ENCODE assay signal across 8 cellular contexts in genomic region chr4:498328-498919, GRCh38. TPM values are rescaled to one million over a fixed set of nuclear protein-coding genes. Genes with fewer than 3 reads are reported as not detected.
DNase-seq lines count a peak whose midpoint lies in the region; ATAC-seq and TF ChIP-seq lines count a peak whose summit lies in the region.

No MANE protein-coding gene starts in this region.

- H3K27ac ChIP-seq in heart left ventricle, result peak overlapping the region; percentile 56 to 92 (median 88)

- TF ChIP-seq CTCF in GM06990 (IDR thresholded peaks at IDR 0.05; ENCODE audit: insufficient read depth, low read length, poor library complexity, severe bottlenecking), result no peak
- TF ChIP-seq CTCF in WTC11 (IDR thresholded peaks at IDR 0.05), result no peak
- TF ChIP-seq CTCF in heart left ventricle (IDR thresholded peaks at IDR 0.05), result no peak

- peak overlapping the region; percentile 93 for H3K27ac Mint-ChIP-seq in WTC11

- H3K4me3 Mint-ChIP-seq in WTC11, result peak overlapping the region; percentile 95

- H3K27me3 ChIP-seq in GM06990 (replicated peaks; ENCODE audit: control insufficient read depth, insufficient read depth, low read length), result no peaks in the 10 kb centered on the region
- no peaks in the 10 kb centered on the region for H3K27me3 ChIP-seq in heart left ventricle

- DNase-seq in GM06990 (ENCODE audit: extremely low read depth, insufficient read length), result no peak
- DNase-seq in WTC11 (ENCODE audit: low spot score), result no peak
- no peak for DNase-seq in heart left ventricle
- DNase-seq in sciatic nerve (ENCODE audit: low spot score), result no peak
- DNase-seq in hypothalamus (lab: John Stamatoyannopoulos, UW), result no peak
- DNase-seq in NCI-H446 (lab: John Stamatoyannopoulos, UW), result no peak
- DNase-seq in NCI-H2029 (lab: John Stamatoyannopoulos, UW), result no peak

- peaks cover 9% of the 10 kb centered on the region for H3K36me3 ChIP-seq in GM06990 (ENCODE audit: control insufficient read depth, insufficient read depth, low read length)
- H3K36me3 ChIP-seq in heart left ventricle, result peaks cover 0 to 34% (median 27%) of the 10 kb centered on the region in 9 donors

- peaks cover 0 to 29% (median 0%) of the 10 kb centered on the region in 12 donors for H3K9me3 ChIP-seq in heart left ventricle

- WGBS in heart left ventricle, 4 donors, result 5 to 7% (median 7%) methylated on average over 17 of the region's 17 CpGs

- no peaks in the 10 kb centered on the region for H3K27me3 Mint-ChIP-seq in WTC11 (ENCODE audit: low read depth)

- H3K36me3 Mint-ChIP-seq in WTC11, result peaks cover 61% of the 10 kb centered on the region

- TF ChIP-seq POLR2A in heart left ventricle (IDR thresholded peaks at IDR 0.05), result no peak

- intact Hi-C loops in heart left ventricle (cut with DNase I) (loop anchor here in 2 of 10 donors (5.0 to 10.0 kb wide), 2 partner anchors 161 to 254 kb away; partner anchors contain the start of gene ZNF141 (in 1 of the 2)), sciatic nerve (cut with DNase I) (no loop called here)

- ATAC-seq in HG02759 (IDR thresholded peaks at IDR 0.05; ENCODE audit: unreplicated experiment), result peak; percentile 25
- no peak for ATAC-seq in WTC11
- ATAC-seq in heart left ventricle, result peak in 2 of 4 donors; percentile 14 to 29
- peak; percentile 14 for ATAC-seq in sciatic nerve

- CTCF ChIA-PET in WTC11 (lab: Charles Lee), result no interaction called here

- H3K4me1 ChIP-seq in heart left ventricle, result peaks cover 0 to 31% (median 16%) of the 10 kb centered on the region in 12 donors

- H3K4me3 ChIP-seq in GM06990 (replicated peaks; ENCODE audit: low read depth, low read length) (peak overlapping the region; percentile 73), heart left ventricle (peak overlapping the region; percentile 70 to 100 (median 85))

- POLR2A ChIA-PET in WTC11 (lab: Charles Lee), result interaction anchor here (0.6 kb wide), 1 partner anchor 242 kb away, joined by 7 read pairs; no protein-coding TSS in a partner anchor

- peaks cover 11% of the 10 kb centered on the region for H3K4me1 Mint-ChIP-seq in WTC11

- H3K9me3 Mint-ChIP-seq in WTC11, result peaks cover 25% of the 10 kb centered on the region

TF ChIP-seq in WTC11, 78 proteins besides CTCF, POLR2A, EP300 and RAD21 (continues in another document):
- TF ChIP-seq TP53 (CRISPR knock-in tag; IDR thresholded peaks at IDR 0.05) (no peak), ZNF281 (CRISPR knock-in tag; IDR thresholded peaks at IDR 0.05) (no peak), GABPB1 (CRISPR knock-in tag; IDR thresholded peaks at IDR 0.05) (no peak), ZNF317 (CRISPR knock-in tag; IDR thresholded peaks at IDR 0.05; ENCODE audit: borderline replicate concordance, low read depth) (no peak), MYBL2 (CRISPR knock-in tag; IDR thresholded peaks at IDR 0.05) (no peak), FOXP4 (CRISPR knock-in tag; IDR thresholded peaks at IDR 0.05) (no peak), ZNF396 (CRISPR knock-in tag; IDR thresholded peaks at IDR 0.05; ENCODE audit: borderline replicate concordance) (no peak), ZNF232 (CRISPR knock-in tag; IDR thresholded peaks at IDR 0.05) (no peak), PRDM15 (CRISPR knock-in tag; IDR thresholded peaks at IDR 0.05) (no peak), GRHL2 (CRISPR knock-in tag; IDR thresholded peaks at IDR 0.05; ENCODE audit: insufficient replicate concordance, severe bottlenecking) (no peak), FOXJ3 (CRISPR knock-in tag; IDR thresholded peaks at IDR 0.05; ENCODE audit: borderline replicate concordance) (no peak), FOXK1 (CRISPR knock-in tag; IDR thresholded peaks at IDR 0.05) (no peak), AR (CRISPR knock-in tag; IDR thresholded peaks at IDR 0.05) (no peak), IRF2 (CRISPR knock-in tag; IDR thresholded peaks at IDR 0.05; ENCODE audit: borderline replicate concordance, low read depth) (no peak), FOXP1 (CRISPR knock-in tag; IDR thresholded peaks at IDR 0.05; ENCODE audit: borderline replicate concordance) (no peak)

RNA-seq across cellular contexts. Expression of gene ZNF721, which starts 0.5 kb away (rescaled TPM):
- total RNA-seq in WTC11 (2021) (84.1 to 100 TPM (median 89.6 TPM) in 3 replicates), heart left ventricle (10 to 100 TPM in 7 of 9 donors, 1 to 10 TPM in 2; 5.5 to 20.3 (median 12.5) TPM), sciatic nerve (39.1 TPM)
- 1 to 10 TPM; 8.0 to 8.2 TPM for polyA plus RNA-seq in heart left ventricle

RNA-seq across cellular contexts. Expression of gene PIGG, which starts 0.6 kb away (rescaled TPM):
- total RNA-seq in WTC11 (2021) (46.0 to 53.8 TPM (median 51.0 TPM) in 3 replicates), heart left ventricle (10 to 100 TPM; 11.2 to 26.9 (median 14.9) TPM), sciatic nerve (59.6 TPM)
- 10 to 100 TPM; 14.0 to 19.4 TPM for polyA plus RNA-seq in heart left ventricle
